In genomic region chr16:49492090-49492801, GRCh38 we compare ENCODE assay signal across 8 cellular contexts.
DNase-seq lines count a peak whose midpoint lies in the region; ATAC-seq and TF ChIP-seq lines count a peak whose summit lies in the region.

No MANE protein-coding gene starts in this region.

- no peaks in the 10 kb centered on the region for H3K4me1 Mint-ChIP-seq in activated T-cell treated with anti-CD3 and anti-CD28 coated beads, Interleukin-2, amount 50 U/mL, for 24 hours (ENCODE audit: low read depth)

- peaks cover 2% of the 10 kb centered on the region for H3K27me3 Mint-ChIP-seq in activated T-cell treated with anti-CD3 and anti-CD28 coated beads, Interleukin-2, amount 50 U/mL, for 24 hours

- no peaks in the 10 kb centered on the region for H3F3A ChIP-seq in MM.1S (ENCODE audit: insufficient read depth, low read length)

- H3K36me3 ChIP-seq in MM.1S (replicated peaks; ENCODE audit: insufficient read depth, low read length) (no peaks in the 10 kb centered on the region), prostate gland (no peaks in the 10 kb centered on the region)

- ATAC-seq in GM18519 (IDR thresholded peaks at IDR 0.05; ENCODE audit: low FRiP score, unreplicated experiment), result peak; percentile 47
- ATAC-seq in Right ventricle myocardium superior (ENCODE audit: poor library complexity), result peak; percentile 87
- ATAC-seq in GM18498 (IDR thresholded peaks at IDR 0.05; ENCODE audit: unreplicated experiment), result no peak

- peak overlapping the region; percentile 71 for H3K4me2 ChIP-seq in MM.1S (ENCODE audit: low read depth, low read length)

- no peaks in the 10 kb centered on the region for H3K79me2 ChIP-seq in MM.1S (ENCODE audit: low read length)

- H3K9me3 ChIP-seq in MM.1S (replicated peaks; ENCODE audit: insufficient read depth, low read length) (no peaks in the 10 kb centered on the region), prostate gland (no peaks in the 10 kb centered on the region)

- no peaks in the 10 kb centered on the region for H4K20me1 ChIP-seq in MM.1S (ENCODE audit: insufficient read depth, low read length)

- peak overlapping the region; percentile 49 for H3K4me3 ChIP-seq in MM.1S (ENCODE audit: low read length)
- H3K4me3 ChIP-seq in prostate gland, result peak overlapping the region; percentile 23 to 35

- H3K4me3 Mint-ChIP-seq in activated T-cell treated with anti-CD3 and anti-CD28 coated beads, Interleukin-2, amount 50 U/mL, for 24 hours, result no peak overlapping the region

- H3K27ac ChIP-seq in MM.1S (ENCODE audit: low read length) (peak overlapping the region; percentile 26; the same call in 1 of the 2 replicates), prostate gland (no peak overlapping the region)

- WGBS in prostate gland, result 26% methylated on average over 36 of the region's 51 CpGs

- peak overlapping the region; percentile 54 for H3K9ac ChIP-seq in MM.1S (ENCODE audit: low read length)

- no peaks in the 10 kb centered on the region for H3K9me3 Mint-ChIP-seq in activated T-cell treated with anti-CD3 and anti-CD28 coated beads, Interleukin-2, amount 50 U/mL, for 24 hours

- H3K27me3 ChIP-seq in MM.1S (replicated peaks; ENCODE audit: insufficient read depth, low read length) (no peaks in the 10 kb centered on the region), prostate gland (replicated peaks; ENCODE audit: insufficient read depth) (no peaks in the 10 kb centered on the region)

- intact Hi-C loops in Right ventricle myocardium superior (cut with DNase I), result loop anchor here (5.0 to 10.0 kb wide), 2 partner anchors 100 to 373 kb away; no protein-coding TSS in a partner anchor
- intact Hi-C loops in prostate gland (cut with DNase I), result loop anchor here (5.0 kb wide), 3 partner anchors 100 to 365 kb away; partner anchors contain the start of gene ZNF423

- no peak for TF ChIP-seq POLR2A in prostate gland (IDR thresholded peaks at IDR 0.05)

- H3K27ac Mint-ChIP-seq in activated T-cell treated with anti-CD3 and anti-CD28 coated beads, Interleukin-2, amount 50 U/mL, for 24 hours, result no peak overlapping the region

- H3K9me2 ChIP-seq in MM.1S (replicated peaks; ENCODE audit: insufficient read depth, low read length), result no peaks in the 10 kb centered on the region

- peak; percentile 82 for DNase-seq in AG08396 (ENCODE audit: low spot score)
- peak; percentile 37 for DNase-seq in MM.1S
- peak; percentile 70 for DNase-seq in activated T-cell treated with anti-CD3 and anti-CD28 coated beads, Interleukin-2, amount 50 U/mL, for 24 hours
- DNase-seq in Right ventricle myocardium superior, result peak; percentile 66
- peak; percentile 27 for DNase-seq in prostate gland (ENCODE audit: low spot score)
- no peak for DNase-seq in HCEC 1CT

- TF ChIP-seq CTCF in MM.1S (IDR thresholded peaks at IDR 0.05; ENCODE audit: low read length), result peak; percentile 88
- TF ChIP-seq CTCF in prostate gland (IDR thresholded peaks at IDR 0.05), result peak; percentile 79 to 91 (median 85)

- H3K4me1 ChIP-seq in MM.1S (ENCODE audit: low read length) (no peaks in the 10 kb centered on the region), prostate gland (replicated peaks) (peaks cover 4% of the 10 kb centered on the region)

- peak overlapping the region; percentile 76 for H2AFZ ChIP-seq in MM.1S (ENCODE audit: low read length)

- H3K36me3 Mint-ChIP-seq in activated T-cell treated with anti-CD3 and anti-CD28 coated beads, Interleukin-2, amount 50 U/mL, for 24 hours (ENCODE audit: low read depth), result no peaks in the 10 kb centered on the region
